In the genomic region with DNA sequence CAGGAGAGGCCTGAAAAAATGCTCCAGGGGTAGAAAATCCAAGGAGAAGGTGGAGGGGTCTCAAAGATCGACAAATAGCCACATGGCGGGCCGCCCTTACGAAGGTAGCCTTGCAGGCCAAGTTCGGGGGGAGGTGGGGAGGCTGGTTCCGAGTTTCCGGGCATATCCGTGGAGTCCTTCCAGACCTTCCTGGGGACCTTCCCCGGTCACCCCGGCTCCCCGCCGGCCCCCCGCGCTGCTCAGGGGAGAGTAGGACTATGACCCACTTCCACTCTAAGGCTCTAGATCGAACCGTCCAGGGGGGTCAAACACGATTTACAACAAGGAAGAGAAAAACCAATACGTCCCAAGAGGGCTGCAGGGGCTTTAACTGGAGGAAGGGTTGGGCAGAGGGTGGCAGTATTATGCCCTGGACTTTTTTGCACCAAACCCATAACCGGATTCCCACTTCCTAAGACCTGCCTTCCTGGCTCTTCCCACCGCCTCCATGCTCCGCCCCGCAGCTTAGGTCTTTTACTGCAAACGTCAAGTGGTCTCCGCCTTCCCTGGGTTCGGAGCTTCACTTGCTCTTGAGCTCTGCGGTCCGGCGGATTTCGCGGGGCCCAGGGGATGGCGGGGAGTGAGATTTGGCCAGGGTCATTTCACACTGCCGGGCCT, we compare ENCODE assay signal across 8 cellular contexts. TPM values are rescaled to one million over a fixed set of nuclear protein-coding genes. Genes with fewer than 3 reads are reported as not detected.
A peak's percentile ranks its signal among the peaks of the same experiment; 100 is the strongest.
DNase-seq lines count a peak whose midpoint lies in the region; ATAC-seq, FAIRE-seq and TF ChIP-seq lines count a peak whose summit lies in the region.

No MANE protein-coding gene starts in this region.

- intact Hi-C loops in PC-3 (cut with micrococcal nuclease) = loop anchor here (1.0 kb wide), 1 partner anchor 232 kb away; no protein-coding TSS in a partner anchor

- CTCF ChIA-PET in PC-3 (lab: Charles Lee) = no interaction called here

- H3K4me1 ChIP-seq in PC-3 (ENCODE audit: insufficient read depth, low read length) (peaks cover 8% of the 10 kb centered on the region; the same call in 1 of the 2 replicates), ectodermal cell (ENCODE audit: control insufficient read depth, insufficient read depth, low read length) (peaks cover 4% of the 10 kb centered on the region)

- no peaks in the 10 kb centered on the region for H3K9me3 Mint-ChIP-seq in memory B cell

- 26% methylated on average over 32 of the region's 32 CpGs for whole genome bisulfite sequencing in ectodermal cell, 2 experiments

- H3K9me2 ChIP-seq in PC-3 (replicated peaks; ENCODE audit: low read length) = no peaks in the 10 kb centered on the region

- no peak overlapping the region for H3K27ac Mint-ChIP-seq in memory B cell

- H3K27ac ChIP-seq in PC-3 (ENCODE audit: low read length) (no peak overlapping the region), ectodermal cell (ENCODE audit: insufficient read depth, low read depth, low read length, poor library complexity, severe bottlenecking) (no peak overlapping the region)

- H3F3A ChIP-seq in PC-3 (ENCODE audit: low read length, unreplicated experiment) = no peaks in the 10 kb centered on the region

- H3K36me3 Mint-ChIP-seq in memory B cell = no peaks in the 10 kb centered on the region

- H3K4me3 ChIP-seq in PC-3 (ENCODE audit: low read length) (peak overlapping the region; percentile 92), ectodermal cell (ENCODE audit: insufficient read depth, low read depth, low read length) (peak overlapping the region; percentile 78)

- TF ChIP-seq CTCF in PC-3 (conservative IDR thresholded peaks at IDR 0.05; ENCODE audit: low read depth, low read length) = no peak; the same call in 1 of the 2 replicates

- peak; percentile 85 for DNase-seq in EL
- peak; percentile 71 for DNase-seq in PC-3
- DNase-seq in memory B cell (ENCODE audit: low spot score in 2 of 2) = no peak
- DNase-seq in urothelium cell line (ENCODE audit: low spot score) = peak; percentile 82

- peak overlapping the region; percentile 58 for H3K9ac ChIP-seq in PC-3 (ENCODE audit: low read length)

- peak overlapping the region; percentile 67 for H3K4me3 Mint-ChIP-seq in memory B cell

- H3K4me2 ChIP-seq in PC-3 (ENCODE audit: low read length) = peak overlapping the region; percentile 98

- no peaks in the 10 kb centered on the region for H3K27me3 ChIP-seq in PC-3 (ENCODE audit: low read length)
- H3K27me3 ChIP-seq in ectodermal cell (ENCODE audit: control insufficient read depth, insufficient read depth, low read length, poor library complexity, severe bottlenecking) = peaks cover 28% of the 10 kb centered on the region

- no peaks in the 10 kb centered on the region for H3K79me2 ChIP-seq in PC-3 (ENCODE audit: low read length)

- H3K4me1 Mint-ChIP-seq in memory B cell = no peaks in the 10 kb centered on the region

- BruUV-seq in PC-3 (replicated peaks; lab: Mats Ljungman, UMichigan) = no TSS peak

- POLR2A ChIA-PET in PC-3 (lab: Charles Lee; ENCODE audit: unreplicated experiment) = interaction anchor here (0.6 kb wide), 1 partner anchor 1295 kb away, joined by 7 read pairs; no protein-coding TSS in a partner anchor

- peak; percentile 5 for ATAC-seq in HG03175 (IDR thresholded peaks at IDR 0.05; ENCODE audit: unreplicated experiment)
- peak; percentile 66 for ATAC-seq in PC-3
- ATAC-seq in memory B cell (ENCODE audit: low read depth) = no peak
- ATAC-seq in HG02571 (IDR thresholded peaks at IDR 0.05; ENCODE audit: unreplicated experiment) = no peak
- no peak for ATAC-seq in HG03097 (IDR thresholded peaks at IDR 0.05; ENCODE audit: low FRiP score, unreplicated experiment)

- peaks cover 22% of the 10 kb centered on the region for H3K27me3 Mint-ChIP-seq in memory B cell

- no peaks in the 10 kb centered on the region for H4K20me1 ChIP-seq in PC-3 (ENCODE audit: low read length)

- H3K36me3 ChIP-seq in PC-3 (ENCODE audit: low read depth, low read length) (no peaks in the 10 kb centered on the region), ectodermal cell (ENCODE audit: control insufficient read depth, insufficient read depth, low read length) (no peaks in the 10 kb centered on the region)

- H2AFZ ChIP-seq in PC-3 (ENCODE audit: low read length) = peak overlapping the region; percentile 100

- no peak for FAIRE-seq in urothelium cell line (lab: Jason Lieb, UNC)

- H3K9me3 ChIP-seq in PC-3 (ENCODE audit: low read length) (no peaks in the 10 kb centered on the region), ectodermal cell (ENCODE audit: control insufficient read depth, low read length) (no peaks in the 10 kb centered on the region)

RNA-seq across cellular contexts. Expression of gene LYPD6, which starts 0.8 kb away (rescaled TPM):
- total RNA-seq in PC-3 (2014; rRNA removed) = 1.9 and 2.4 TPM in 2 replicates
- polyA plus RNA-seq in ectodermal cell (2013, experiment 1 of 4) = 4.2 TPM
- 3.5 TPM for polyA plus RNA-seq in ectodermal cell (2013, experiment 2 of 4)
- polyA plus RNA-seq in ectodermal cell (2013, experiment 3 of 4) = 2.9 TPM
- 3.2 TPM for polyA plus RNA-seq in ectodermal cell (2013, experiment 4 of 4)

Comparison
In these comparisons a context has a peak if more than half of its experiments do, and no peak if none do; other contexts are left out.
1. DNase-seq: peak in EL (single experiment), PC-3 (single experiment) and urothelium cell line (single experiment); none in memory B cell (0 of 2).
2. ATAC-seq: peak in HG03175 (single experiment) and PC-3 (single experiment); none in memory B cell (single experiment), HG02571 (single experiment) and HG03097 (single experiment).